In genomic region chr4:53168237-53168636, GRCh38 we compare ENCODE assay signal across 16 cellular contexts.
A peak's percentile ranks its signal among the peaks of the same experiment; 100 is the strongest.
DNase-seq lines count a peak whose midpoint lies in the region; ATAC-seq, FAIRE-seq and TF ChIP-seq lines count a peak whose summit lies in the region.
"Had no signal": no experiment of that assay in that cellular context is flagged by ENCODE, and none has a peak within 500 bp of the region (broad histone marks: within the 10 kb centered on the region; RNA-seq: fewer than 3 reads in every experiment).

No MANE protein-coding gene starts in this region.

- TF ChIP-seq POLR2A in NB4 (IDR thresholded peaks at IDR 0.05; ENCODE audit: extremely low read depth, insufficient read length) (no peak), K562 (conservative IDR thresholded peaks at IDR 0.05) (no peak), ovary (IDR thresholded peaks at IDR 0.05) (no peak), uterus (IDR thresholded peaks at IDR 0.05) (no peak)

- TF ChIP-seq RAD21 in K562 (CRISPR knock-in tag; conservative IDR thresholded peaks at IDR 0.05 in 1 of 2, IDR thresholded peaks at IDR 0.05 in 1 of 2) = no peak

- H3K27me3 ChIP-seq in K562 (ENCODE audit: control insufficient read depth in 2 of 2, insufficient read depth in 2 of 2, low read length in 2 of 2) = no peaks in the 10 kb centered on the region
- H3K27me3 ChIP-seq in ovary = no peaks in the 10 kb centered on the region
- H3K27me3 ChIP-seq in uterus = no peaks in the 10 kb centered on the region
- H3K27me3 ChIP-seq: BLaER1 treated with 17β-estradiol and CSF1 and Interleukin-3, amounts not matched to agents 10 nM and 100 nM had no signal

- no peak for TF ChIP-seq CTCF in NB4 (IDR thresholded peaks at IDR 0.05; ENCODE audit: low read depth, low read length)
- TF ChIP-seq CTCF in K562 (IDR thresholded peaks at IDR 0.05 in 2 of 3, conservative IDR thresholded peaks at IDR 0.05 in 1 of 3; ENCODE audit: insufficient read depth in 2 of 3, low read depth in 1 of 3, low read length in 3 of 3) = no peak
- TF ChIP-seq CTCF in ovary (IDR thresholded peaks at IDR 0.05) = no peak
- TF ChIP-seq CTCF in uterus (IDR thresholded peaks at IDR 0.05) = no peak

- no peaks in the 10 kb centered on the region for H4K20me1 ChIP-seq in K562 (replicated peaks; ENCODE audit: control insufficient read depth, insufficient read depth, low read length)
- H4K20me1 ChIP-seq: BLaER1 treated with 17β-estradiol and CSF1 and Interleukin-3, amounts not matched to agents 10 nM and 100 nM had no signal

- whole genome bisulfite sequencing in K562 (ENCODE audit: insufficient coverage, low coverage, missing lambda C conversion rate) = 44% methylated on average over 1 of the region's 1 CpG
- 93 to 98% (median 98%) methylated on average over 1 of the region's 1 CpG for WGBS in ovary, 3 donors

- H3K4me1 ChIP-seq in K562 (replicated peaks in 1 of 2; ENCODE audit: control insufficient read depth in 2 of 2, insufficient read depth in 2 of 2, low read length in 2 of 2) (no peaks in the 10 kb centered on the region), ovary (ENCODE audit: insufficient read depth) (no peaks in the 10 kb centered on the region), uterus (no peaks in the 10 kb centered on the region)
- H3K4me1 ChIP-seq: BLaER1 treated with 17β-estradiol and CSF1 and Interleukin-3, amounts not matched to agents 10 nM and 100 nM; HAP-1 had no signal

- FAIRE-seq in K562 (lab: Jason Lieb, UNC) (no peak), frontal cortex (lab: Jason Lieb, UNC) (peak; percentile 88)
- FAIRE-seq: GM12878, GM18507, H1 had no signal

- in situ Hi-C loops in K562 (cut with MboI) = no loop called here

- H3K9me3 ChIP-seq in K562 (replicated peaks; ENCODE audit: control insufficient read depth, insufficient read depth, low read depth, low read length) = no peaks in the 10 kb centered on the region
- H3K9me3 ChIP-seq in ovary = no peaks in the 10 kb centered on the region
- no peaks in the 10 kb centered on the region for H3K9me3 ChIP-seq in uterus
- H3K9me3 ChIP-seq: HAP-1 had no signal

- H3K36me3 ChIP-seq in K562 (ENCODE audit: control insufficient read depth, insufficient read depth, low read length) (no peaks in the 10 kb centered on the region), ovary (no peaks in the 10 kb centered on the region), uterus (no peaks in the 10 kb centered on the region)
- H3K36me3 ChIP-seq: HAP-1 had no signal

- H3K27ac ChIP-seq in K562 (ENCODE audit: extremely low read depth, low read depth, low read length) (no peak overlapping the region), ovary (no peak overlapping the region), uterus (no peak overlapping the region)
- H3K27ac ChIP-seq: BLaER1 treated with 17β-estradiol and CSF1 and Interleukin-3, amounts not matched to agents 10 nM and 100 nM; HL-60 had no signal

- DNase-seq in ELR (ENCODE audit: low read depth) (peak; percentile 9), NB4 (ENCODE audit: low read depth) (peak; percentile 4), K562 (ENCODE audit: extremely low read depth in 1 of 4, low spot score in 3 of 4) (peak in 2 of 4 experiments; percentile 18 to 25), frontal cortex (ENCODE audit: low spot score in 2 of 2) (no peak), ovary (no peak), uterus (no peak)
- DNase-seq: ACHN; CD4-positive, CD25-positive, alpha-beta regulatory T cell; DMS53 had no signal

- H2AFZ ChIP-seq in K562 (ENCODE audit: low read depth, low read length) = no peak overlapping the region

- POLR2A ChIA-PET in K562 (lab: Yijun Ruan, JAX) = no interaction called here

- H3K9ac ChIP-seq in K562 (ENCODE audit: insufficient read depth in 1 of 2, low read depth in 2 of 2, low read length in 2 of 2) = no peak overlapping the region
- H3K9ac ChIP-seq: BLaER1 treated with 17β-estradiol and CSF1 and Interleukin-3, amounts not matched to agents 10 nM and 100 nM had no signal

- H3K9me1 ChIP-seq in K562 (ENCODE audit: control insufficient read depth, insufficient read depth, low read length) = no peaks in the 10 kb centered on the region

- intact Hi-C loops in K562 (cut with micrococcal nuclease) = no loop called here
- intact Hi-C loops in ovary (cut with DNase I) = no loop called here
- intact Hi-C loops in uterus (cut with DNase I; ENCODE audit: low total_unique reads) = no loop called here

- no peaks in the 10 kb centered on the region for H3K79me2 ChIP-seq in K562 (ENCODE audit: control insufficient read depth, insufficient read depth, low read length)

- CTCF ChIA-PET in K562 (lab: Yijun Ruan, JAX; ENCODE audit: low intra/inter-chr PET ratio) = no interaction called here

- ATAC-seq in K562 (peak; percentile 63), GM18870 (IDR thresholded peaks at IDR 0.05; ENCODE audit: unreplicated experiment) (no peak)
- ATAC-seq: GM12878 had no signal

- no TSS peak for BruUV-seq in K562 (replicated peaks; lab: Mats Ljungman, UMichigan)

- H3K4me3 ChIP-seq in NB4 (ENCODE audit: low read depth, low read length) (no peak overlapping the region), K562 (no peak overlapping the region), ovary (no peak overlapping the region), uterus (no peak overlapping the region)
- H3K4me3 ChIP-seq: BLaER1 treated with 17β-estradiol and CSF1 and Interleukin-3, amounts not matched to agents 10 nM and 100 nM; GM12878; HAP-1 had no signal

- H3K4me2 ChIP-seq in K562 (ENCODE audit: insufficient read depth, low read length) = no peak overlapping the region
- H3K4me2 ChIP-seq: BLaER1 treated with 17β-estradiol and CSF1 and Interleukin-3, amounts not matched to agents 10 nM and 100 nM had no signal

- no peak for TF ChIP-seq EP300 in K562 (IDR thresholded peaks at IDR 0.05; ENCODE audit: low read length)
- no peak for TF ChIP-seq EP300 in ovary (IDR thresholded peaks at IDR 0.05)

TF ChIP-seq in K562, 482 proteins besides CTCF, POLR2A, EP300 and RAD21 (continues in another document):
- TF ChIP-seq MITF (IDR thresholded peaks at IDR 0.05) = no peak
- TF ChIP-seq ZNF507 (tag; conservative IDR thresholded peaks at IDR 0.05) = no peak
- no peak for TF ChIP-seq CREM (IDR thresholded peaks at IDR 0.05; ENCODE audit: low read depth)
- TF ChIP-seq CEBPZ (IDR thresholded peaks at IDR 0.05; ENCODE audit: borderline replicate concordance, low read depth, low read length) = no peak
- peak; percentile 56; the same call in 1 of the 2 replicates for TF ChIP-seq ARID1B (IDR thresholded peaks at IDR 0.05)

Comparison
In these comparisons a context has a peak if more than half of its experiments do, and no peak if none do; other contexts are left out.
1. DNase-seq: peak in ELR (single experiment) and NB4 (single experiment); none in frontal cortex (0 of 2), ovary (0 of 5) and uterus (0 of 2).